Comparison of ENCODE assay signal across 9 cellular contexts in genomic region chr21:43939443-43940328, GRCh38.
DNase-seq lines count a peak whose midpoint lies in the region; ATAC-seq and TF ChIP-seq lines count a peak whose summit lies in the region.
"Had no signal": no experiment of that assay in that cellular context is flagged by ENCODE, and none has a peak within 500 bp of the region (broad histone marks: within the 10 kb centered on the region; RNA-seq: fewer than 3 reads in every experiment).

No MANE protein-coding gene starts in this region.

- TF ChIP-seq CTCF in activated CD8-positive, alpha-beta T cell treated with anti-CD3 and anti-CD28 coated beads for 36 hours (IDR thresholded peaks at IDR 0.05), result peak; percentile 60
- no peak for TF ChIP-seq CTCF in GM10266 (IDR thresholded peaks at IDR 0.05; ENCODE audit: control insufficient read depth, insufficient read depth, low read depth, missing control alignments)

- no peaks in the 10 kb centered on the region for H3K9me3 Mint-ChIP-seq in CD4-positive, CD25-positive, alpha-beta regulatory T cell
- H3K9me3 Mint-ChIP-seq in activated CD8-positive, alpha-beta T cell treated with anti-CD3 and anti-CD28 coated beads for 36 hours, result no peaks in the 10 kb centered on the region
- no peaks in the 10 kb centered on the region for H3K9me3 Mint-ChIP-seq in naive B cell

- ATAC-seq in CD4-positive, CD25-positive, alpha-beta regulatory T cell (ENCODE audit: low read depth in 2 of 2), result no peak
- ATAC-seq in GM21737 (IDR thresholded peaks at IDR 0.05; ENCODE audit: unreplicated experiment) (peak; percentile 7), naive B cell (ENCODE audit: low read depth in 2 of 2) (no peak), GM18520 (IDR thresholded peaks at IDR 0.05; ENCODE audit: unreplicated experiment) (no peak), GM19463 (IDR thresholded peaks at IDR 0.05; ENCODE audit: unreplicated experiment) (no peak)
- ATAC-seq in activated CD8-positive, alpha-beta T cell treated with anti-CD3 and anti-CD28 coated beads for 36 hours, result no peak

- H3K4me3 Mint-ChIP-seq in CD4-positive, CD25-positive, alpha-beta regulatory T cell, result peak overlapping the region in 3 of 4 donors; percentile 84 to 92 (median 89)
- H3K4me3 Mint-ChIP-seq in activated CD8-positive, alpha-beta T cell treated with anti-CD3 and anti-CD28 coated beads for 36 hours, result peak overlapping the region; percentile 80
- peak overlapping the region; percentile 6 to 93 (median 82) for H3K4me3 Mint-ChIP-seq in naive B cell

- intact Hi-C loops in activated CD8-positive, alpha-beta T cell treated with anti-CD3 and anti-CD28 coated beads for 36 hours (cut with micrococcal nuclease), result loop anchor here (2.0 to 10.0 kb wide), 2 partner anchors 69 to 125 kb away; no protein-coding TSS in a partner anchor

- H3K4me1 ChIP-seq in CD4-positive, CD25-positive, alpha-beta regulatory T cell (ENCODE audit: control insufficient read depth, insufficient read depth, low read length, poor library complexity, severe bottlenecking), result peaks cover 13% of the 10 kb centered on the region

- CTCF ChIA-PET in activated CD8-positive, alpha-beta T cell treated with anti-CD3 and anti-CD28 coated beads for 36 hours (lab: Charles Lee), result interaction anchor here (0.6 to 6.3 kb wide), 28 partner anchors 9 to 150 kb away, joined by 3 to 36 read pairs (median 5); partner anchors contain the start of gene RRP1

- peaks cover 0 to 24% (median 18%) of the 10 kb centered on the region in 4 donors for H3K4me1 Mint-ChIP-seq in CD4-positive, CD25-positive, alpha-beta regulatory T cell
- H3K4me1 Mint-ChIP-seq in activated CD8-positive, alpha-beta T cell treated with anti-CD3 and anti-CD28 coated beads for 36 hours (ENCODE audit: low read depth), result peaks cover 18% of the 10 kb centered on the region
- peaks cover 21 to 32% (median 30%) of the 10 kb centered on the region in 3 donors for H3K4me1 Mint-ChIP-seq in naive B cell

- H3K27ac Mint-ChIP-seq in CD4-positive, CD25-positive, alpha-beta regulatory T cell, result peak overlapping the region; percentile 48 to 93 (median 88)
- peak overlapping the region; percentile 67 for H3K27ac Mint-ChIP-seq in activated CD8-positive, alpha-beta T cell treated with anti-CD3 and anti-CD28 coated beads for 36 hours
- peak overlapping the region in 4 of 6 donors; percentile 20 to 84 (median 57) for H3K27ac Mint-ChIP-seq in naive B cell

- POLR2A ChIA-PET in activated CD8-positive, alpha-beta T cell treated with anti-CD3 and anti-CD28 coated beads for 36 hours (lab: Charles Lee), result interaction anchor here (0.9 to 1.5 kb wide), 3 partner anchors 15 to 139 kb away, joined by 3 to 7 read pairs (median 5); no protein-coding TSS in a partner anchor

- no peaks in the 10 kb centered on the region for H3K27me3 ChIP-seq in CD4-positive, CD25-positive, alpha-beta regulatory T cell (ENCODE audit: control insufficient read depth, insufficient read depth, low read length)

- no peak for DNase-seq in CD4-positive, CD25-positive, alpha-beta regulatory T cell
- no peak for DNase-seq in activated CD8-positive, alpha-beta T cell treated with anti-CD3 and anti-CD28 coated beads for 36 hours
- DNase-seq in naive B cell (no peak), middle frontal gyrus (ENCODE audit: extremely low spot score, low spot score) (no peak), GM10266 (ENCODE audit: extremely low spot score) (no peak)
- DNase-seq: DMS79 had no signal

- no peaks in the 10 kb centered on the region for H3K36me3 ChIP-seq in CD4-positive, CD25-positive, alpha-beta regulatory T cell (ENCODE audit: control insufficient read depth, insufficient read depth, low read length)

- no peaks in the 10 kb centered on the region for H3K27me3 Mint-ChIP-seq in CD4-positive, CD25-positive, alpha-beta regulatory T cell
- H3K27me3 Mint-ChIP-seq in activated CD8-positive, alpha-beta T cell treated with anti-CD3 and anti-CD28 coated beads for 36 hours, result no peaks in the 10 kb centered on the region
- no peaks in the 10 kb centered on the region for H3K27me3 Mint-ChIP-seq in naive B cell

- H3K9me3 ChIP-seq in CD4-positive, CD25-positive, alpha-beta regulatory T cell (ENCODE audit: control insufficient read depth in 2 of 2, low read length in 2 of 2), result no peaks in the 10 kb centered on the region

- H3K27ac ChIP-seq in CD4-positive, CD25-positive, alpha-beta regulatory T cell (ENCODE audit: insufficient read depth, low read length, poor library complexity, severe bottlenecking), result no peak overlapping the region

- no peak overlapping the region for H3K4me3 ChIP-seq in CD4-positive, CD25-positive, alpha-beta regulatory T cell (ENCODE audit: low read depth, low read length)

- peaks cover 8% of the 10 kb centered on the region for H3K36me3 Mint-ChIP-seq in CD4-positive, CD25-positive, alpha-beta regulatory T cell
- peaks cover 4% of the 10 kb centered on the region for H3K36me3 Mint-ChIP-seq in activated CD8-positive, alpha-beta T cell treated with anti-CD3 and anti-CD28 coated beads for 36 hours (ENCODE audit: low read depth)
- H3K36me3 Mint-ChIP-seq in naive B cell, result no peaks in the 10 kb centered on the region
